15 cellular contexts compared by ENCODE assay signal in genomic region chr5:33343661-33344327, GRCh38.
DNase-seq lines count a peak whose midpoint lies in the region; TF ChIP-seq lines count a peak whose summit lies in the region.
"Had no signal": no experiment of that assay in that cellular context is flagged by ENCODE, and none has a peak within 500 bp of the region (broad histone marks: within the 10 kb centered on the region; RNA-seq: fewer than 3 reads in every experiment).

No MANE protein-coding gene starts in this region.

- H3K36me3 ChIP-seq in smooth muscle cell (ENCODE audit: low read depth) (no peaks in the 10 kb centered on the region), MG63 (no peaks in the 10 kb centered on the region)
- H3K36me3 ChIP-seq: left ventricle myocardium inferior had no signal

- peak overlapping the region; percentile 62 for H3K27ac ChIP-seq in smooth muscle cell (ENCODE audit: low read depth)
- H3K27ac ChIP-seq: left ventricle myocardium inferior, parathyroid adenoma had no signal

- WGBS in smooth muscle cell (ENCODE audit: low lambda C conversion rate) = 60% methylated on average over 4 of the region's 4 CpGs

- H2AFZ ChIP-seq in smooth muscle cell (ENCODE audit: low read depth) = no peak overlapping the region
- H2AFZ ChIP-seq: parathyroid adenoma had no signal

- peaks cover 7% of the 10 kb centered on the region for H3F3A ChIP-seq in smooth muscle cell (ENCODE audit: low read depth)

- peak; percentile 95 for DNase-seq in HCEC 1CT
- peak; percentile 71 for DNase-seq in amniotic stem cell (lab: John Stamatoyannopoulos, UW)
- peak; percentile 75 to 87 for DNase-seq in foreskin fibroblast
- no peak for DNase-seq in smooth muscle cell (lab: John Stamatoyannopoulos, UW; ENCODE audit: unreplicated experiment)
- DNase-seq in DMS114 treated with DMSO at 0.1 percent for 48 hours (lab: John Stamatoyannopoulos, UW; ENCODE audit: unreplicated experiment) = no peak
- DNase-seq in cerebellar nuclear complex (lab: John Stamatoyannopoulos, UW) = no peak
- DNase-seq in islet precursor cell = no peak
- no peak for DNase-seq in MG63
- DNase-seq: activated CD4-positive, alpha-beta T cell treated with anti-CD3 and anti-CD28 coated beads, Interleukin-2, amount 50 U/mL, for 48 hours; activated naive CD8-positive, alpha-beta T cell treated with anti-CD3 and anti-CD28 coated beads for 36 hours; DMS79; left ventricle myocardium inferior; NCI-H526 treated with DMSO at 0.1 percent for 48 hours; T-helper 1 cell had no signal

- H3K4me1 ChIP-seq in smooth muscle cell (ENCODE audit: low read depth) = peaks cover 24% of the 10 kb centered on the region
- H3K4me1 ChIP-seq: parathyroid adenoma had no signal

- H3K27me3 ChIP-seq in smooth muscle cell (ENCODE audit: low read depth) (no peaks in the 10 kb centered on the region), MG63 (no peaks in the 10 kb centered on the region)

- no peaks in the 10 kb centered on the region for H3K9me3 ChIP-seq in smooth muscle cell (replicated peaks; ENCODE audit: low read depth)
- peaks cover 2% of the 10 kb centered on the region; the same call in 1 of the 2 replicates for H3K9me3 ChIP-seq in MG63

- no peak overlapping the region for H3K4me3 ChIP-seq in foreskin fibroblast (ENCODE audit: low read depth in 1 of 2, low read length in 2 of 2)
- H3K4me3 ChIP-seq in smooth muscle cell = no peak overlapping the region
- H3K4me3 ChIP-seq in MG63 = no peak overlapping the region
- H3K4me3 ChIP-seq: left ventricle myocardium inferior had no signal

- peak overlapping the region; percentile 49 for H3K4me2 ChIP-seq in smooth muscle cell

- TF ChIP-seq CTCF in foreskin fibroblast (IDR thresholded peaks at IDR 0.05; ENCODE audit: low read depth, low read length) = no peak
- no peak for TF ChIP-seq CTCF in smooth muscle cell (IDR thresholded peaks at IDR 0.05; ENCODE audit: borderline replicate concordance, insufficient read depth, poor library complexity, severe bottlenecking)

- no peaks in the 10 kb centered on the region for H3K79me2 ChIP-seq in smooth muscle cell (ENCODE audit: low read depth)
- H3K79me2 ChIP-seq: parathyroid adenoma had no signal

- no peak overlapping the region for H3K9ac ChIP-seq in smooth muscle cell (ENCODE audit: low read depth)
- H3K9ac ChIP-seq: parathyroid adenoma had no signal

- no peaks in the 10 kb centered on the region for H4K20me1 ChIP-seq in smooth muscle cell (ENCODE audit: low read depth)

Comparison
In these comparisons a context has a peak if more than half of its experiments do, and no peak if none do; other contexts are left out.
1. DNase-seq: peak in HCEC 1CT (single experiment), amniotic stem cell (single experiment) and foreskin fibroblast (2 of 2); none in smooth muscle cell (single experiment), DMS114 treated with DMSO at 0.1 percent for 48 hours (single experiment), cerebellar nuclear complex (0 of 2), islet precursor cell (single experiment) and MG63 (single experiment).